ENCODE assay signal across 8 cellular contexts in the genomic region with DNA sequence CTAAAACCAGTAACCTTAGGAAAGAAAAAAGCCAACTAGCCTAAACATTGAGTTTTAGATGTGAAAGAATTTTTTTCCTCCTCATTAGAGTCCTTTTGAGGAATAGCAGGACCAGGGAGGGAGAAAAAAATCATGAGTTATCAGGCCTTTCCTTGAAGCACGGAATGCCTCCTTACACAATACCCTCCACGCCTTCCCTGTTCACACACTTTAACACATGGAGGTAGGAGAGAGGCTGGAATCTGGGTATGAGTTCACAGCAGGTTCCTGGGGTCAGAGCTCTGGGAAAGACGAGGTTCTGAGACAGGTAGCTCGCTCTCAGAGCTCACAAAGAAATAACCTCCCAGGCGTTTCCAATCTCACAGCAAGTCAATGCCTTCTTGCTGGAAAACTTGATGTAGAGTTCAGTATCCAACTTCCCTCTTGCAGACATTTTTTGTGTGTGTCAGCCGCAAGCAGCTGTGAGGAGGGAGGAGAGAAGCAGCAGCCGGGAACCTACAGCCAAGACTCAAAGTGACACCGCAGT. TPM values are rescaled to one million over a fixed set of nuclear protein-coding genes. Genes with fewer than 3 reads are reported as not detected.
DNase-seq lines count a peak whose midpoint lies in the region; ATAC-seq, FAIRE-seq and TF ChIP-seq lines count a peak whose summit lies in the region.

No MANE protein-coding gene starts in this region.

- H3K27me3 ChIP-seq in bronchial epithelial cell (ENCODE audit: control insufficient read depth, insufficient read depth, low read length): no peaks in the 10 kb centered on the region

- FAIRE-seq in bronchial epithelial cell (lab: Jason Lieb, UNC): no peak

- DNase-seq in NOMO-1 treated with DMSO at 0.1 percent for 48 hours (lab: John Stamatoyannopoulos, UW; ENCODE audit: unreplicated experiment): peak; percentile 24
- DNase-seq in NOMO-1 treated with dmso at 0.1 percent for 144 hours (lab: John Stamatoyannopoulos, UW; ENCODE audit: unreplicated experiment): no peak
- DNase-seq in LHCN-M2 (ENCODE audit: low read depth): peak; percentile 41
- peak; percentile 45 for DNase-seq in bronchial epithelial cell (ENCODE audit: low read depth)
- peak; percentile 2 for DNase-seq in medulla oblongata (ENCODE audit: extremely low spot score)
- DNase-seq in NCI-H510A (lab: John Stamatoyannopoulos, UW): no peak

- H3K36me3 ChIP-seq in bronchial epithelial cell (ENCODE audit: control insufficient read depth, insufficient read depth, low read length) (peaks cover 1% of the 10 kb centered on the region), urinary bladder (ENCODE audit: insufficient read depth) (no peaks in the 10 kb centered on the region)

- no peak for ATAC-seq in GM19397 (IDR thresholded peaks at IDR 0.05; ENCODE audit: unreplicated experiment)

- peak overlapping the region; percentile 81 for H3K27ac ChIP-seq in urinary bladder (ENCODE audit: low read depth)

- no peak for TF ChIP-seq CTCF in bronchial epithelial cell (IDR thresholded peaks at IDR 0.05; ENCODE audit: insufficient read depth, low read length, severe bottlenecking)

- H3K4me1 ChIP-seq in urinary bladder (ENCODE audit: insufficient read depth): no peaks in the 10 kb centered on the region

- peak overlapping the region; percentile 85 for H3K4me3 ChIP-seq in bronchial epithelial cell (ENCODE audit: low read depth, low read length)
- peak overlapping the region; percentile 66 for H3K4me3 ChIP-seq in urinary bladder (ENCODE audit: low read depth, low read length)

- WGBS in urinary bladder: 16% methylated on average over 8 of the region's 8 CpGs

RNA-seq across cellular contexts. Expression of gene ZNF573, which starts 0.7 kb away (rescaled TPM):
- total RNA-seq in LHCN-M2 (2014; rRNA removed) (6.9 and 7.5 TPM in 2 replicates), bronchial epithelial cell (3.3 and 6.6 TPM in 2 replicates), urinary bladder (25.7 TPM)
- 1.2 TPM for polyA plus RNA-seq in LHCN-M2 (2012)
- polyA plus RNA-seq in urinary bladder: 4.4 TPM

RNA-seq across cellular contexts. Expression of gene ZNF607, which starts 59.1 kb away (rescaled TPM):
- total RNA-seq in LHCN-M2 (2014; rRNA removed) (4.7 and 6.1 TPM in 2 replicates), bronchial epithelial cell (5.5 and 8.7 TPM in 2 replicates), urinary bladder (14.0 TPM)
- 2.0 TPM for polyA plus RNA-seq in LHCN-M2 (2012)
- 3.8 TPM for polyA plus RNA-seq in urinary bladder

Comparison
In these comparisons a context has a peak if more than half of its experiments do, and no peak if none do; other contexts are left out.
1. DNase-seq: peak in NOMO-1 treated with DMSO at 0.1 percent for 48 hours (single experiment), LHCN-M2 (single experiment), bronchial epithelial cell (single experiment) and medulla oblongata (single experiment); none in NOMO-1 treated with dmso at 0.1 percent for 144 hours (single experiment) and NCI-H510A (single experiment).